ENCODE assay signal across 23 cellular contexts in genomic region chr11:68688881-68689280, GRCh38. TPM values are rescaled to one million over a fixed set of nuclear protein-coding genes. Genes with fewer than 3 reads are reported as not detected.
A peak's percentile ranks its signal among the peaks of the same experiment; 100 is the strongest.
DNase-seq lines count a peak whose midpoint lies in the region; ATAC-seq and TF ChIP-seq lines count a peak whose summit lies in the region.
"Had no signal": no experiment of that assay in that cellular context is flagged by ENCODE, and none has a peak within 500 bp of the region (broad histone marks: within the 10 kb centered on the region; RNA-seq: fewer than 3 reads in every experiment).

No MANE protein-coding gene starts in this region.

- TF ChIP-seq POLR2A in sigmoid colon (IDR thresholded peaks at IDR 0.05) (no peak), lower leg skin (IDR thresholded peaks at IDR 0.05) (no peak)

- no peak overlapping the region for H3K27ac ChIP-seq in sigmoid colon
- H3K27ac ChIP-seq: 22Rv1, A549, C4-2B, HL-60 had no signal

- peak; percentile 49 for DNase-seq in activated effector memory CD4-positive, alpha-beta T cell treated with anti-CD3 and anti-CD28 coated beads, Interleukin-2, amount 50 U/mL, for 16 hours
- no peak for DNase-seq in activated effector memory CD4-positive, alpha-beta T cell treated with Interleukin-2 at 50 U/mL for 16 hours
- DNase-seq in HuH-7 (ENCODE audit: low spot score): peak; percentile 90
- DNase-seq in islet precursor cell: peak; percentile 48
- DNase-seq in sigmoid colon: peak; percentile 26
- no peak for DNase-seq in lower leg skin (ENCODE audit: low spot score in 2 of 2)
- DNase-seq in NCI-H748 treated with DMSO at 0.1 percent for 48 hours (lab: John Stamatoyannopoulos, UW): no peak
- DNase-seq: AML-193; Caco-2; CD4-positive, alpha-beta T cell; DMS153; DMS79; GDM1; HFFc6 had no signal

- TF ChIP-seq EP300 in sigmoid colon (IDR thresholded peaks at IDR 0.05): no peak

- peaks cover 0 to 14% (median 13%) of the 10 kb centered on the region in 4 donors for H3K4me1 ChIP-seq in sigmoid colon

- H3K36me3 ChIP-seq in sigmoid colon: no peaks in the 10 kb centered on the region

- H3K4me3 ChIP-seq in sigmoid colon (no peak overlapping the region), lower leg skin (ENCODE audit: low read depth, poor library complexity, severe bottlenecking) (no peak overlapping the region)
- H3K4me3 ChIP-seq: A549 had no signal

- H3K27me3 ChIP-seq in sigmoid colon: peaks cover 19 to 77% (median 29%) of the 10 kb centered on the region in 3 donors

- TF ChIP-seq CTCF in sigmoid colon (IDR thresholded peaks at IDR 0.05): no peak
- no peak for TF ChIP-seq CTCF in lower leg skin (IDR thresholded peaks at IDR 0.05)

- 88 to 90% methylated on average over 12 of the region's 12 CpGs for WGBS in sigmoid colon, 2 donors
- 89% methylated on average over 12 of the region's 12 CpGs for WGBS in lower leg skin, 2 donors

- intact Hi-C loops in sigmoid colon (cut with DNase I) (no loop called here), lower leg skin (cut with DNase I; ENCODE audit: low total_unique reads) (no loop called here)

- no peaks in the 10 kb centered on the region for H3K9me3 ChIP-seq in sigmoid colon
- H3K9me3 ChIP-seq: A549, Caco-2 had no signal

- ATAC-seq in GM21526 (IDR thresholded peaks at IDR 0.05; ENCODE audit: low FRiP score, unreplicated experiment): no peak
- ATAC-seq: A549, HCT116 had no signal

RNA-seq across cellular contexts. Expression of gene GAL, which starts 4.5 kb away (rescaled TPM):
- 10 to 100 TPM in 3 of 4 donors, 1 to 10 TPM in 1; 4.1 to 11.8 (median 11.4) TPM for total RNA-seq in sigmoid colon
- 10 to 100 TPM in 1 of 3 donors, not detected in 2; 12.9 TPM for polyA plus RNA-seq in sigmoid colon
- 10 to 100 TPM in 2 of 4 donors, 1 to 10 TPM in 2; 4.7 to 59.1 (median 20.9) TPM for total RNA-seq in lower leg skin
- total RNA-seq: CD4-positive, alpha-beta T cell; H4; HT1080 had no signal
- polyA plus RNA-seq: IgD-negative memory B cell had no signal

Comparison
In these comparisons a context has a peak if more than half of its experiments do, and no peak if none do; other contexts are left out.
1. DNase-seq: peak in activated effector memory CD4-positive, alpha-beta T cell treated with anti-CD3 and anti-CD28 coated beads, Interleukin-2, amount 50 U/mL, for 16 hours (single experiment), HuH-7 (single experiment), islet precursor cell (single experiment) and sigmoid colon (single experiment); none in activated effector memory CD4-positive, alpha-beta T cell treated with Interleukin-2 at 50 U/mL for 16 hours (single experiment), lower leg skin (0 of 2) and NCI-H748 treated with DMSO at 0.1 percent for 48 hours (single experiment).